ENCODE assay signal across 19 cellular contexts in genomic region chr2:150997066-150997465, GRCh38.
"Had no signal": no experiment of that assay in that cellular context is flagged by ENCODE, and none has a peak within 500 bp of the region (broad histone marks: within the 10 kb centered on the region; RNA-seq: fewer than 3 reads in every experiment).

No MANE protein-coding gene starts in this region.

- H3K4me3 ChIP-seq: colonic mucosa, ovary, psoas muscle, skin epidermis had no signal

- H3K9me3 ChIP-seq: colonic mucosa, ovary, psoas muscle had no signal

- H3K27ac Mint-ChIP-seq: activated CD4-positive, alpha-beta memory T cell treated with anti-CD3 and anti-CD28 coated beads for 36 hours; activated T-helper 17 cell treated with anti-CD3 and anti-CD28 coated beads, Interleukin-2, amount 50 U/mL, for 72 hours; naive thymus-derived CD8-positive, alpha-beta T cell; stimulated activated naive CD8-positive, alpha-beta T cell treated with anti-CD3 and anti-CD28 coated beads, Interleukin-15, amount 100 ng/mL, for 72 hours; T-helper 2 cell treated with Interferon-gamma antibody and Interleukin-4, amounts not matched to agents 5 μg/mL and 100 μg/mL, for 36 hours; WTC11 had no signal

- H3K4me3 Mint-ChIP-seq: activated CD4-positive, alpha-beta memory T cell treated with anti-CD3 and anti-CD28 coated beads for 36 hours; activated T-helper 17 cell treated with anti-CD3 and anti-CD28 coated beads, Interleukin-2, amount 50 U/mL, for 72 hours; brain; naive thymus-derived CD8-positive, alpha-beta T cell; stimulated activated naive CD8-positive, alpha-beta T cell treated with anti-CD3 and anti-CD28 coated beads, Interleukin-15, amount 100 ng/mL, for 72 hours; T-helper 2 cell treated with Interferon-gamma antibody and Interleukin-4, amounts not matched to agents 5 μg/mL and 100 μg/mL, for 36 hours; WTC11 had no signal

- H3K9me3 Mint-ChIP-seq: activated CD4-positive, alpha-beta memory T cell treated with anti-CD3 and anti-CD28 coated beads for 36 hours; activated T-helper 17 cell treated with anti-CD3 and anti-CD28 coated beads, Interleukin-2, amount 50 U/mL, for 72 hours; stimulated activated naive CD8-positive, alpha-beta T cell treated with anti-CD3 and anti-CD28 coated beads, Interleukin-15, amount 100 ng/mL, for 72 hours; T-helper 2 cell treated with Interferon-gamma antibody and Interleukin-4, amounts not matched to agents 5 μg/mL and 100 μg/mL, for 36 hours had no signal

- H3K36me3 Mint-ChIP-seq: activated CD4-positive, alpha-beta memory T cell treated with anti-CD3 and anti-CD28 coated beads for 36 hours; brain; naive thymus-derived CD8-positive, alpha-beta T cell had no signal

- H3K4me1 Mint-ChIP-seq: activated T-helper 17 cell treated with anti-CD3 and anti-CD28 coated beads, Interleukin-2, amount 50 U/mL, for 72 hours; naive thymus-derived CD8-positive, alpha-beta T cell; stimulated activated naive CD8-positive, alpha-beta T cell treated with anti-CD3 and anti-CD28 coated beads, Interleukin-15, amount 100 ng/mL, for 72 hours; WTC11 had no signal

- H3K4me1 ChIP-seq: colonic mucosa, psoas muscle had no signal

- ATAC-seq: activated T-helper 17 cell treated with anti-CD3 and anti-CD28 coated beads, Interleukin-2, amount 50 U/mL, for 72 hours; naive thymus-derived CD8-positive, alpha-beta T cell; psoas muscle; right cardiac atrium; stimulated activated naive CD8-positive, alpha-beta T cell treated with anti-CD3 and anti-CD28 coated beads, Interleukin-15, amount 100 ng/mL, for 72 hours; WTC11 had no signal

- H3K36me3 ChIP-seq: colonic mucosa, ovary had no signal

- DNase-seq: activated CD4-positive, alpha-beta memory T cell treated with anti-CD3 and anti-CD28 coated beads for 36 hours; activated CD4-positive, alpha-beta T cell treated with anti-CD3 and anti-CD28 coated beads for 4 hours; activated naive CD4-positive, alpha-beta T cell treated with Interleukin-2 at 50 U/mL for 16 hours; activated T-cell treated with anti-CD3 and anti-CD28 coated beads, Interleukin-2, amount 50 U/mL, for 1 hour; anterior cingulate cortex; caudate nucleus; colonic mucosa; mesendoderm; naive thymus-derived CD8-positive, alpha-beta T cell; ovary; psoas muscle; right cardiac atrium; stimulated activated naive CD8-positive, alpha-beta T cell treated with anti-CD3 and anti-CD28 coated beads, Interleukin-15, amount 100 ng/mL, for 72 hours; trophoblast cell had no signal

- H3K27me3 ChIP-seq: colonic mucosa, ovary had no signal

- H3K27me3 Mint-ChIP-seq: activated CD4-positive, alpha-beta memory T cell treated with anti-CD3 and anti-CD28 coated beads for 36 hours; activated T-helper 17 cell treated with anti-CD3 and anti-CD28 coated beads, Interleukin-2, amount 50 U/mL, for 72 hours; stimulated activated naive CD8-positive, alpha-beta T cell treated with anti-CD3 and anti-CD28 coated beads, Interleukin-15, amount 100 ng/mL, for 72 hours had no signal
